ENCODE assay signal across 17 cellular contexts in the genomic region with DNA sequence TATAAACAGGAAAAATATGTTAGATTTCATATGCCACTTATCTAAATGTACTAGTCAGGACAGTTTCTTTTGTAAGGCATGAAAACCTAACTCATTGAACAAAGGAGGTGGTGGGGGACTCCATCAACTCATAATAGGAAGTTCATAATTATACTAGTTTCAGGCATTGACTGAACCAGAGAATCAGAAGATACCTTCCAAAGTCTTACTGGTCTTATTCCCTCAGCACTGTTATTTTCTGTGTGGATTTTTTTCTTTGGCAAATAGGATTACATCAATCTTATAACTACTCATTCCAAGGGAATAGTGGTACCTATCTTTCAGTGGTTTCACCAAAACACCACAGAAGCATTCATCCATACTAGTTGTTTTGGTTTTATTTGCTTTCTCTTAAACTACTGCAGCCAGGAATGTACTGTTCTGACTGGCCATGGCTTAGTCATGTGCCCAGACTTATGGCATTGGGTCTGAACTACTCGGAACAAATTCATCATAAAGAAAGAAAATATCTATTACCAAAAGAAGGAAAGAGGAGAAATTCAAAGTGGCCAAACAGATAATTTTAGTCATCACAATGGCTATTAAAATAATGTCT.
DNase-seq lines count a peak whose midpoint lies in the region; ATAC-seq, FAIRE-seq and TF ChIP-seq lines count a peak whose summit lies in the region.
"Had no signal": no experiment of that assay in that cellular context is flagged by ENCODE, and none has a peak within 500 bp of the region (broad histone marks: within the 10 kb centered on the region; RNA-seq: fewer than 3 reads in every experiment).

No MANE protein-coding gene starts in this region.

- CTCF ChIA-PET in activated CD4-positive, alpha-beta memory T cell treated with anti-CD3 and anti-CD28 coated beads for 36 hours (lab: Charles Lee): no interaction called here
- CTCF ChIA-PET in activated CD4-positive, alpha-beta memory T cell treated with anti-CD3 and anti-CD28 coated beads, Interleukin-2, amount 10 ng/mL, durations not matched to agents 7 days and 5 days (lab: Charles Lee): no interaction called here
- CTCF ChIA-PET in GM12878 (lab: Yijun Ruan, JAX): no interaction called here

- no peaks in the 10 kb centered on the region for H3K36me3 ChIP-seq in GM12878 (ENCODE audit: control insufficient read depth in 2 of 2, insufficient read depth in 2 of 2, low read length in 1 of 2)
- H3K36me3 ChIP-seq: ascending aorta, upper lobe of right lung had no signal

- H3K4me1 Mint-ChIP-seq in activated CD4-positive, alpha-beta memory T cell treated with anti-CD3 and anti-CD28 coated beads for 36 hours (ENCODE audit: low read depth): peaks cover 11% of the 10 kb centered on the region
- H3K4me1 Mint-ChIP-seq in activated CD4-positive, alpha-beta memory T cell treated with anti-CD3 and anti-CD28 coated beads, Interleukin-2, amount 10 ng/mL, durations not matched to agents 7 days and 5 days: peaks cover 3% of the 10 kb centered on the region

- WGBS in GM12878 (ENCODE audit: insufficient coverage, insufficient replicate concordance, low lambda C conversion rate, missing lambda C conversion rate): 0% methylated on average over 1 of the region's 1 CpG

- H3K9me3 Mint-ChIP-seq in activated CD4-positive, alpha-beta memory T cell treated with anti-CD3 and anti-CD28 coated beads for 36 hours: no peaks in the 10 kb centered on the region
- H3K9me3 Mint-ChIP-seq in activated CD4-positive, alpha-beta memory T cell treated with anti-CD3 and anti-CD28 coated beads, Interleukin-2, amount 10 ng/mL, durations not matched to agents 7 days and 5 days: no peaks in the 10 kb centered on the region
- H3K9me3 Mint-ChIP-seq: natural killer cell had no signal

- RAD21 ChIA-PET in GM12878 (lab: Charles Lee; ENCODE audit: unreplicated experiment): no interaction called here

- H3K4me2 ChIP-seq in GM12878 (ENCODE audit: control insufficient read depth, insufficient read depth): no peak overlapping the region
- H3K4me2 ChIP-seq: A549 had no signal

- TF ChIP-seq POLR2A in GM12878 (IDR thresholded peaks at IDR 0.05; ENCODE audit: low read depth, low read length): no peak

- ATAC-seq in GM21381 (IDR thresholded peaks at IDR 0.05; ENCODE audit: unreplicated experiment): peak; percentile 51
- peak; percentile 61 for ATAC-seq in HG02938 (IDR thresholded peaks at IDR 0.05; ENCODE audit: unreplicated experiment)
- peak; percentile 79 for ATAC-seq in GM12878
- ATAC-seq in HG03521 (IDR thresholded peaks at IDR 0.05; ENCODE audit: unreplicated experiment): no peak
- ATAC-seq: A549, left lobe of liver, natural killer cell, PC-3, sciatic nerve, upper lobe of right lung had no signal

- no peak overlapping the region for H3K9ac ChIP-seq in GM12878 (ENCODE audit: control insufficient read depth, insufficient read depth, low read length)

- H3K4me3 ChIP-seq in GM12878: no peak overlapping the region
- H3K4me3 ChIP-seq: A549, ascending aorta, upper lobe of right lung had no signal

- no peak overlapping the region for H2AFZ ChIP-seq in GM12878 (ENCODE audit: control insufficient read depth, low read depth, low read length)

- H3K27me3 Mint-ChIP-seq in activated CD4-positive, alpha-beta memory T cell treated with anti-CD3 and anti-CD28 coated beads for 36 hours: no peaks in the 10 kb centered on the region
- no peaks in the 10 kb centered on the region for H3K27me3 Mint-ChIP-seq in activated CD4-positive, alpha-beta memory T cell treated with anti-CD3 and anti-CD28 coated beads, Interleukin-2, amount 10 ng/mL, durations not matched to agents 7 days and 5 days

- POLR2A ChIA-PET in activated CD4-positive, alpha-beta memory T cell treated with anti-CD3 and anti-CD28 coated beads for 36 hours (lab: Charles Lee): no interaction called here
- POLR2A ChIA-PET in activated CD4-positive, alpha-beta memory T cell treated with anti-CD3 and anti-CD28 coated beads, Interleukin-2, amount 10 ng/mL, durations not matched to agents 7 days and 5 days (lab: Charles Lee): no interaction called here
- POLR2A ChIA-PET in GM12878 (lab: Charles Lee): no interaction called here

- BruUV-seq in GM12878 (replicated peaks; lab: Mats Ljungman, UMichigan): no TSS peak

- no peak for FAIRE-seq in GM12878 (lab: Jason Lieb, UNC)
- FAIRE-seq: A549 had no signal

- no peaks in the 10 kb centered on the region for H4K20me1 ChIP-seq in GM12878 (ENCODE audit: control insufficient read depth, insufficient read depth)

- in situ Hi-C loops in GM12878 (cut with MboI): no loop called here

- intact Hi-C loops in activated CD4-positive, alpha-beta memory T cell treated with anti-CD3 and anti-CD28 coated beads for 36 hours (cut with micrococcal nuclease): loop anchor here (1.0 to 10.0 kb wide), 4 partner anchors 111 to 422 kb away; partner anchors contain the start of gene ARAP2
- intact Hi-C loops in GM12878 (cut with micrococcal nuclease; ENCODE audit: unreplicated experiment): loop anchor here (1.0 kb wide), 1 partner anchor 111 kb away; no protein-coding TSS in a partner anchor

- no peaks in the 10 kb centered on the region for H3K79me2 ChIP-seq in GM12878 (ENCODE audit: control insufficient read depth, insufficient read depth, low read length)

- no peak overlapping the region for H3K27ac Mint-ChIP-seq in activated CD4-positive, alpha-beta memory T cell treated with anti-CD3 and anti-CD28 coated beads for 36 hours
- no peak overlapping the region for H3K27ac Mint-ChIP-seq in activated CD4-positive, alpha-beta memory T cell treated with anti-CD3 and anti-CD28 coated beads, Interleukin-2, amount 10 ng/mL, durations not matched to agents 7 days and 5 days
- H3K27ac Mint-ChIP-seq: natural killer cell had no signal

- DNase-seq in activated CD4-positive, alpha-beta memory T cell treated with anti-CD3 and anti-CD28 coated beads for 36 hours: peak; percentile 53
- no peak for DNase-seq in activated CD4-positive, alpha-beta memory T cell treated with anti-CD3 and anti-CD28 coated beads, Interleukin-2, amount 10 ng/mL, durations not matched to agents 7 days and 5 days
- no peak for DNase-seq in GM12878 (ENCODE audit: low read depth, low spot score)
- no peak for DNase-seq in kidney glomerular epithelial cell (lab: John Stamatoyannopoulos, UW)
- DNase-seq in NCI-H187 treated with DMSO at 0.1 percent for 48 hours (lab: John Stamatoyannopoulos, UW): no peak
- DNase-seq: Calu3; effector CD8-positive, alpha-beta T cell; natural killer cell; PC-3; upper lobe of right lung had no signal

- no peaks in the 10 kb centered on the region for H3K4me1 ChIP-seq in GM12878 (ENCODE audit: control insufficient read depth, insufficient read depth, low read length)
- H3K4me1 ChIP-seq: A549, ascending aorta, upper lobe of right lung had no signal

- H3K4me3 Mint-ChIP-seq in activated CD4-positive, alpha-beta memory T cell treated with anti-CD3 and anti-CD28 coated beads for 36 hours: no peak overlapping the region
- no peak overlapping the region for H3K4me3 Mint-ChIP-seq in activated CD4-positive, alpha-beta memory T cell treated with anti-CD3 and anti-CD28 coated beads, Interleukin-2, amount 10 ng/mL, durations not matched to agents 7 days and 5 days
- H3K4me3 Mint-ChIP-seq: natural killer cell had no signal

- no peaks in the 10 kb centered on the region for H3K27me3 ChIP-seq in GM12878 (replicated peaks in 1 of 2; ENCODE audit: control insufficient read depth in 2 of 2, insufficient read depth in 2 of 2, low read length in 1 of 2)
- H3K27me3 ChIP-seq: ascending aorta, upper lobe of right lung had no signal

- H3K9me3 ChIP-seq in GM12878 (replicated peaks; ENCODE audit: control insufficient read depth, insufficient read depth, low read length): no peaks in the 10 kb centered on the region
- H3K9me3 ChIP-seq: A549, ascending aorta, upper lobe of right lung had no signal

- TF ChIP-seq RAD21 in GM12878 (IDR thresholded peaks at IDR 0.05; ENCODE audit: insufficient read depth, low read depth, low read length): no peak

- H3K36me3 Mint-ChIP-seq in activated CD4-positive, alpha-beta memory T cell treated with anti-CD3 and anti-CD28 coated beads for 36 hours: no peaks in the 10 kb centered on the region
- H3K36me3 Mint-ChIP-seq in activated CD4-positive, alpha-beta memory T cell treated with anti-CD3 and anti-CD28 coated beads, Interleukin-2, amount 10 ng/mL, durations not matched to agents 7 days and 5 days (ENCODE audit: low read depth): no peaks in the 10 kb centered on the region
- H3K36me3 Mint-ChIP-seq: natural killer cell had no signal

- H3K27ac ChIP-seq in GM12878 (ENCODE audit: control insufficient read depth, insufficient read depth): no peak overlapping the region
- H3K27ac ChIP-seq: A549, ascending aorta, upper lobe of right lung had no signal

- SMC1A ChIA-PET in GM12878 (lab: Charles Lee; ENCODE audit: uncharacterized antibody, unreplicated experiment): no interaction called here

- no peak for TF ChIP-seq EP300 in GM12878 (IDR thresholded peaks at IDR 0.05; ENCODE audit: borderline replicate concordance in 1 of 2, control insufficient read depth in 1 of 2, low read depth in 2 of 2, low read length in 2 of 2)

- TF ChIP-seq CTCF in GM12878 (IDR thresholded peaks at IDR 0.05 in 2 of 3, conservative IDR thresholded peaks at IDR 0.05 in 1 of 3; ENCODE audit: control insufficient read depth in 2 of 3, extremely low read depth in 1 of 3, insufficient read depth in 1 of 3, low read depth in 3 of 3, low read length in 3 of 3): no peak

TF ChIP-seq in GM12878, 131 proteins besides CTCF, POLR2A, EP300 and RAD21 (continues in another document):
- TF ChIP-seq RUNX3 (IDR thresholded peaks at IDR 0.05; ENCODE audit: low read length) (peak; percentile 29; the same call in 1 of the 2 replicates), EED (IDR thresholded peaks at IDR 0.05; ENCODE audit: low read depth) (peak; percentile 56), JUNB (IDR thresholded peaks at IDR 0.05) (peak; percentile 75), IKZF1 (conservative IDR thresholded peaks at IDR 0.05) (peak; percentile 46; the same call in 1 of the 2 replicates), HCFC1 (IDR thresholded peaks at IDR 0.05; ENCODE audit: low read length) (no peak), DPF2 (IDR thresholded peaks at IDR 0.05) (0 out of 2 replicates have a peak, but pooled peaks have one; percentile 20), BCL11A (IDR thresholded peaks at IDR 0.05; ENCODE audit: low read depth, low read length) (0 out of 2 replicates have a peak, but pooled peaks have one; percentile 37)
- TF ChIP-seq, protein P1, sequence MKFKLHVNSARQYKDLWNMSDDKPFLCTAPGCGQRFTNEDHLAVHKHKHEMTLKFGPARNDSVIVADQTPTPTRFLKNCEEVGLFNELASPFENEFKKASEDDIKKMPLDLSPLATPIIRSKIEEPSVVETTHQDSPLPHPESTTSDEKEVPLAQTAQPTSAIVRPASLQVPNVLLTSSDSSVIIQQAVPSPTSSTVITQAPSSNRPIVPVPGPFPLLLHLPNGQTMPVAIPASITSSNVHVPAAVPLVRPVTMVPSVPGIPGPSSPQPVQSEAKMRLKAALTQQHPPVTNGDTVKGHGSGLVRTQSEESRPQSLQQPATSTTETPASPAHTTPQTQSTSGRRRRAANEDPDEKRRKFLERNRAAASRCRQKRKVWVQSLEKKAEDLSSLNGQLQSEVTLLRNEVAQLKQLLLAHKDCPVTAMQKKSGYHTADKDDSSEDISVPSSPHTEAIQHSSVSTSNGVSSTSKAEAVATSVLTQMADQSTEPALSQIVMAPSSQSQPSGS (IDR thresholded peaks at IDR 0.05; ENCODE audit: low read length): no peak
